Comparison of ENCODE assay signal across 8 cellular contexts in genomic region chr4:38119663-38120374, GRCh38.
DNase-seq lines count a peak whose midpoint lies in the region; ATAC-seq and TF ChIP-seq lines count a peak whose summit lies in the region.

No MANE protein-coding gene starts in this region.

- TF ChIP-seq CTCF in brain microvascular endothelial cell (IDR thresholded peaks at IDR 0.05; ENCODE audit: low read depth, low read length, missing control alignments) (no peak), lower leg skin (IDR thresholded peaks at IDR 0.05) (no peak)

- H3K4me3 ChIP-seq in brain microvascular endothelial cell (ENCODE audit: low read depth, low read length) (no peak overlapping the region), mesodermal cell (ENCODE audit: extremely low read depth, insufficient read depth, low read length, poor library complexity, severe bottlenecking) (no peak overlapping the region), lower leg skin (ENCODE audit: low read depth, poor library complexity, severe bottlenecking) (no peak overlapping the region)

- TF ChIP-seq POLR2A in lower leg skin (IDR thresholded peaks at IDR 0.05): no peak

- H3K4me1 ChIP-seq in mesodermal cell (ENCODE audit: control insufficient read depth, insufficient read depth, low read length, poor library complexity, severe bottlenecking): peaks cover 15% of the 10 kb centered on the region

- ATAC-seq in GM19023 (IDR thresholded peaks at IDR 0.05; ENCODE audit: unreplicated experiment) (no peak), GM19395 (IDR thresholded peaks at IDR 0.05; ENCODE audit: unreplicated experiment) (no peak)

- in situ Hi-C loops in brain microvascular endothelial cell (cut with HindIII; ENCODE audit: low pct_ligation_motif_present, low sequenced_read_pairs): no loop called here

- no peaks in the 10 kb centered on the region for H3K9me3 ChIP-seq in mesodermal cell (ENCODE audit: control insufficient read depth, low read length)

- H3K27ac ChIP-seq in brain microvascular endothelial cell (peak overlapping the region; percentile 69), mesodermal cell (ENCODE audit: low read depth, low read length, severe bottlenecking) (peak overlapping the region; percentile 76)

- 79 to 81% methylated on average over 6 of the region's 7 CpGs for WGBS in mesodermal cell (ENCODE audit: insufficient coverage in 2 of 2), 2 experiments
- 72 to 74% methylated on average over 7 of the region's 7 CpGs for WGBS in lower leg skin, 2 donors

- peaks cover 7% of the 10 kb centered on the region for H3K36me3 ChIP-seq in brain microvascular endothelial cell (replicated peaks)
- H3K36me3 ChIP-seq in mesodermal cell (ENCODE audit: control insufficient read depth, insufficient read depth, low read length): peaks cover 33% of the 10 kb centered on the region

- no peaks in the 10 kb centered on the region for H3K27me3 ChIP-seq in brain microvascular endothelial cell (replicated peaks)

- intact Hi-C loops in lower leg skin (cut with DNase I; ENCODE audit: low total_unique reads): no loop called here

- DNase-seq in AG20443 (ENCODE audit: low spot score) (peak; percentile 80), LHCN-M2 (ENCODE audit: low read depth) (peak; percentile 91), brain microvascular endothelial cell (peak; percentile 82), lower leg skin (ENCODE audit: low spot score in 2 of 2) (no peak)
- DNase-seq in stimulated activated CD4-positive, alpha-beta T cell treated with anti-CD3 and anti-CD28 coated beads, Interleukin-4, amount 100 ng/mL, for 4 hours: no peak

Comparison
In these comparisons a context has a peak if more than half of its experiments do, and no peak if none do; other contexts are left out.
1. DNase-seq: peak in AG20443 (single experiment), LHCN-M2 (single experiment) and brain microvascular endothelial cell (single experiment); none in lower leg skin (0 of 2) and stimulated activated CD4-positive, alpha-beta T cell treated with anti-CD3 and anti-CD28 coated beads, Interleukin-4, amount 100 ng/mL, for 4 hours (0 of 2).